ENCODE assay signal across 17 cellular contexts in genomic region chr11:97516688-97517087, GRCh38.
A peak's percentile ranks its signal among the peaks of the same experiment; 100 is the strongest.
DNase-seq lines count a peak whose midpoint lies in the region; ATAC-seq, FAIRE-seq and TF ChIP-seq lines count a peak whose summit lies in the region.
"Had no signal": no experiment of that assay in that cellular context is flagged by ENCODE, and none has a peak within 500 bp of the region (broad histone marks: within the 10 kb centered on the region; RNA-seq: fewer than 3 reads in every experiment).

No MANE protein-coding gene starts in this region.

- H3K9ac ChIP-seq in PC-3 (ENCODE audit: low read length), result no peak overlapping the region
- H3K9ac ChIP-seq in endodermal cell (ENCODE audit: extremely low read depth, low read length, poor library complexity, severe bottlenecking), result no peak overlapping the region

- no peak for ATAC-seq in PC-3
- ATAC-seq in activated CD8-positive, alpha-beta T cell treated with anti-CD3 and anti-CD28 coated beads for 36 hours, result no peak
- ATAC-seq: A549 had no signal

- peaks cover 19% of the 10 kb centered on the region for H3K4me1 Mint-ChIP-seq in endodermal cell
- no peaks in the 10 kb centered on the region for H3K4me1 Mint-ChIP-seq in activated CD8-positive, alpha-beta T cell treated with anti-CD3 and anti-CD28 coated beads for 36 hours (ENCODE audit: low read depth)

- H3K9me2 ChIP-seq in PC-3 (replicated peaks; ENCODE audit: low read length), result no peaks in the 10 kb centered on the region

- 98% methylated on average over 3 of the region's 3 CpGs; no CpG with 5 or more reads in 1 of the 2 experiments for WGBS in endodermal cell (ENCODE audit: insufficient coverage in 1 of 2, insufficient read length in 1 of 2), 2 experiments

- H3K27ac Mint-ChIP-seq in endodermal cell, result no peak overlapping the region
- no peak overlapping the region for H3K27ac Mint-ChIP-seq in activated CD8-positive, alpha-beta T cell treated with anti-CD3 and anti-CD28 coated beads for 36 hours
- H3K27ac Mint-ChIP-seq: CD4-positive, alpha-beta T cell had no signal

- POLR2A ChIA-PET in A673 (lab: Charles Lee; ENCODE audit: low non-redundant PET), result no interaction called here
- POLR2A ChIA-PET in PC-3 (lab: Charles Lee; ENCODE audit: unreplicated experiment), result no interaction called here
- POLR2A ChIA-PET in activated CD8-positive, alpha-beta T cell treated with anti-CD3 and anti-CD28 coated beads for 36 hours (lab: Charles Lee), result no interaction called here

- H2AFZ ChIP-seq in PC-3 (ENCODE audit: low read length), result no peak overlapping the region

- H3K27me3 ChIP-seq in A673 (replicated peaks; ENCODE audit: insufficient read depth, low read depth, low read length, poor library complexity), result no peaks in the 10 kb centered on the region
- H3K27me3 ChIP-seq in PC-3 (ENCODE audit: low read length), result no peaks in the 10 kb centered on the region
- H3K27me3 ChIP-seq in endodermal cell (ENCODE audit: control insufficient read depth, insufficient read depth, low read length, poor library complexity, severe bottlenecking), result no peaks in the 10 kb centered on the region
- H3K27me3 ChIP-seq: SJSA1 had no signal

- peaks cover 24% of the 10 kb centered on the region for H3K36me3 Mint-ChIP-seq in endodermal cell (ENCODE audit: low read depth)
- no peaks in the 10 kb centered on the region for H3K36me3 Mint-ChIP-seq in activated CD8-positive, alpha-beta T cell treated with anti-CD3 and anti-CD28 coated beads for 36 hours (ENCODE audit: low read depth)

- H3K79me2 ChIP-seq in PC-3 (ENCODE audit: low read length), result no peaks in the 10 kb centered on the region

- no TSS peak for BruUV-seq in A673 (replicated peaks; lab: Mats Ljungman, UMichigan)
- no TSS peak for BruUV-seq in PC-3 (replicated peaks; lab: Mats Ljungman, UMichigan)

- H3K4me3 ChIP-seq in A673 (ENCODE audit: low read depth, low read length, poor library complexity, severe bottlenecking) (no peak overlapping the region), PC-3 (ENCODE audit: low read length) (no peak overlapping the region), endodermal cell (ENCODE audit: low read length) (no peak overlapping the region)
- H3K4me3 ChIP-seq: A549, SJSA1 had no signal

- H3K9me3 ChIP-seq in A673 (ENCODE audit: low read depth, low read length, poor library complexity, severe bottlenecking) (peaks cover 4% of the 10 kb centered on the region), PC-3 (ENCODE audit: low read length) (peaks cover 5% of the 10 kb centered on the region), endodermal cell (ENCODE audit: control insufficient read depth, low read length) (peaks cover 30% of the 10 kb centered on the region)
- H3K9me3 ChIP-seq: A549, SJSA1 had no signal

- CTCF ChIA-PET in A673 (lab: Charles Lee) (no interaction called here), PC-3 (lab: Charles Lee) (no interaction called here)
- CTCF ChIA-PET in activated CD8-positive, alpha-beta T cell treated with anti-CD3 and anti-CD28 coated beads for 36 hours (lab: Charles Lee), result no interaction called here

- peaks cover 30% of the 10 kb centered on the region for H3K9me3 Mint-ChIP-seq in endodermal cell
- peaks cover 5% of the 10 kb centered on the region for H3K9me3 Mint-ChIP-seq in activated CD8-positive, alpha-beta T cell treated with anti-CD3 and anti-CD28 coated beads for 36 hours

- no peak overlapping the region for H3K4me2 ChIP-seq in PC-3 (ENCODE audit: low read length)
- H3K4me2 ChIP-seq: A549 had no signal

- no peaks in the 10 kb centered on the region for H3F3A ChIP-seq in PC-3 (ENCODE audit: low read length, unreplicated experiment)

- H3K4me3 Mint-ChIP-seq in endodermal cell, result no peak overlapping the region
- H3K4me3 Mint-ChIP-seq in activated CD8-positive, alpha-beta T cell treated with anti-CD3 and anti-CD28 coated beads for 36 hours, result no peak overlapping the region
- H3K4me3 Mint-ChIP-seq: CD4-positive, alpha-beta T cell had no signal

- H3K27ac ChIP-seq in A673 (ENCODE audit: low read depth, low read length, poor library complexity, severe bottlenecking), result no peak overlapping the region
- H3K27ac ChIP-seq in PC-3 (ENCODE audit: low read length), result no peak overlapping the region
- H3K27ac ChIP-seq in endodermal cell (ENCODE audit: low read depth, low read length), result no peak overlapping the region
- H3K27ac ChIP-seq: A549, SJSA1 had no signal

- FAIRE-seq in GM12892 (lab: Jason Lieb, UNC), result no peak
- FAIRE-seq: A549 had no signal

- H4K20me1 ChIP-seq in PC-3 (ENCODE audit: low read length), result no peaks in the 10 kb centered on the region

- H3K4me1 ChIP-seq in A673 (ENCODE audit: insufficient read depth, low read length, poor library complexity, severe bottlenecking), result no peaks in the 10 kb centered on the region
- H3K4me1 ChIP-seq in PC-3 (ENCODE audit: insufficient read depth, low read length), result no peaks in the 10 kb centered on the region
- H3K4me1 ChIP-seq in endodermal cell (ENCODE audit: control insufficient read depth, insufficient read depth, low read length), result no peaks in the 10 kb centered on the region
- H3K4me1 ChIP-seq: A549, SJSA1 had no signal

- TF ChIP-seq CTCF in A673 (conservative IDR thresholded peaks at IDR 0.05; ENCODE audit: low read depth, low read length), result peak; percentile 30; the same call in 1 of the 2 replicates
- peak; percentile 34; the same call in 1 of the 2 replicates for TF ChIP-seq CTCF in PC-3 (conservative IDR thresholded peaks at IDR 0.05; ENCODE audit: low read depth, low read length)
- peak; percentile 59 for TF ChIP-seq CTCF in endodermal cell (conservative IDR thresholded peaks at IDR 0.05)
- no peak for TF ChIP-seq CTCF in activated CD8-positive, alpha-beta T cell treated with anti-CD3 and anti-CD28 coated beads for 36 hours (IDR thresholded peaks at IDR 0.05)

- intact Hi-C loops in A673 (cut with micrococcal nuclease; ENCODE audit: unreplicated experiment), result no loop called here
- intact Hi-C loops in PC-3 (cut with micrococcal nuclease), result no loop called here
- intact Hi-C loops in activated CD8-positive, alpha-beta T cell treated with anti-CD3 and anti-CD28 coated beads for 36 hours (cut with micrococcal nuclease), result no loop called here

- peak; percentile 1 for DNase-seq in A673 (ENCODE audit: low spot score)
- DNase-seq in HT-29 (ENCODE audit: low spot score), result peak; percentile 18
- no peak for DNase-seq in PC-3
- DNase-seq in endodermal cell, result no peak
- no peak for DNase-seq in GM12892 (ENCODE audit: insufficient read length)
- DNase-seq in inferior parietal cortex (ENCODE audit: extremely low spot score), result no peak
- DNase-seq in SHP77 (lab: John Stamatoyannopoulos, UW), result no peak
- DNase-seq in activated CD8-positive, alpha-beta T cell treated with anti-CD3 and anti-CD28 coated beads for 36 hours, result no peak
- DNase-seq: AML-193; CD4-positive, alpha-beta T cell; H7; NCI-H1048; NCI-H446; NCI-H748 treated with DMSO at 0.1 percent for 48 hours; RPMI8226 had no signal

- no peaks in the 10 kb centered on the region for H3K36me3 ChIP-seq in A673 (ENCODE audit: insufficient read depth, low read length, poor library complexity, severe bottlenecking)
- no peaks in the 10 kb centered on the region for H3K36me3 ChIP-seq in PC-3 (ENCODE audit: low read depth, low read length)
- no peaks in the 10 kb centered on the region for H3K36me3 ChIP-seq in endodermal cell (ENCODE audit: control insufficient read depth, insufficient read depth, low read length)
- H3K36me3 ChIP-seq: SJSA1 had no signal

- no peak for TF ChIP-seq POLR2A in GM12892 (IDR thresholded peaks at IDR 0.05; ENCODE audit: low read depth, low read length)

- no peaks in the 10 kb centered on the region for H3K27me3 Mint-ChIP-seq in endodermal cell (ENCODE audit: insufficient read depth)
- H3K27me3 Mint-ChIP-seq in activated CD8-positive, alpha-beta T cell treated with anti-CD3 and anti-CD28 coated beads for 36 hours, result no peaks in the 10 kb centered on the region
- H3K27me3 Mint-ChIP-seq: CD4-positive, alpha-beta T cell had no signal

Comparison
In these comparisons a context has a peak if more than half of its experiments do, and no peak if none do; other contexts are left out.
1. DNase-seq: peak in A673 (single experiment) and HT-29 (single experiment); none in PC-3 (single experiment), endodermal cell (single experiment), GM12892 (single experiment), inferior parietal cortex (single experiment), SHP77 (0 of 2) and activated CD8-positive, alpha-beta T cell treated with anti-CD3 and anti-CD28 coated beads for 36 hours (single experiment).